19 cellular contexts compared by ENCODE assay signal in the genomic region with DNA sequence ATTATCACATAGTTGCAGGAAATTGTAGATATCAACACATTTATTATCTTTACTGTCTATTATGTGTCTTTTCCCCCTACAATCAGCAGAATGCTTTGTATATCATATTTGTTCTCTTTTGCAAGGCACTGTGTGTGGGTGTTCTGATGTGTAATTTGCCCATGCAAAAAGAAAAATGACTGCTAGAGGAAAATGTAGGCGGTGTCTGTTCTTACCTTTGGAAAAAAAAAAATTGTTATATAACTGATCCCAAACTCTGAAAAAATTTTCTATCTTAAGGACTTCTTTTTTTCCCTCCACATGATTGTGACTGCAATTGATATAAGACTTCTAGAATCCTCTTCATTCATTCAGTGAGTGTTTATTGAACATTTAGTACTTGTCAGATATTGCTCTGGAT. TPM values are rescaled to one million over a fixed set of nuclear protein-coding genes. Genes with fewer than 3 reads are reported as not detected.
DNase-seq lines count a peak whose midpoint lies in the region; TF ChIP-seq lines count a peak whose summit lies in the region.
"Had no signal": no experiment of that assay in that cellular context is flagged by ENCODE, and none has a peak within 500 bp of the region (broad histone marks: within the 10 kb centered on the region; RNA-seq: fewer than 3 reads in every experiment).

No MANE protein-coding gene starts in this region.

- no peaks in the 10 kb centered on the region for H3K4me1 ChIP-seq in ascending aorta
- H3K4me1 ChIP-seq: A549 had no signal

- H3K4me3 ChIP-seq in ascending aorta, result no peak overlapping the region
- H3K4me3 ChIP-seq: A549, GM23248 had no signal

- H3K36me3 ChIP-seq in ascending aorta, result no peaks in the 10 kb centered on the region

- DNase-seq in Ammon's horn (ENCODE audit: low spot score), result peak; percentile 24
- peak; percentile 33 for DNase-seq in middle frontal gyrus (ENCODE audit: extremely low spot score, low spot score)
- no peak for DNase-seq in D341Med (ENCODE audit: low spot score)
- DNase-seq in NCI-H69 (lab: John Stamatoyannopoulos, UW), result no peak
- DNase-seq in ascending aorta (ENCODE audit: low spot score in 2 of 2), result no peak
- DNase-seq: 8988T; ACHN; AML-193; C1 segment of cervical spinal cord; Calu3; CD4-positive, alpha-beta memory T cell; COR-L47; DMS153; DND-41; GM23248; H7; HCEC 1CT had no signal

- H3K27me3 ChIP-seq in ascending aorta, result no peaks in the 10 kb centered on the region

- no peaks in the 10 kb centered on the region for H3K9me3 ChIP-seq in ascending aorta
- H3K9me3 ChIP-seq: A549 had no signal

- intact Hi-C loops in ascending aorta (cut with DNase I), result no loop called here

- H3K27ac ChIP-seq in cingulate gyrus (ENCODE audit: low read depth, low read length), result peak overlapping the region; percentile 23
- H3K27ac ChIP-seq in ascending aorta, result no peak overlapping the region
- H3K27ac ChIP-seq: A549, GM23248 had no signal

- no peak for TF ChIP-seq CTCF in ascending aorta (IDR thresholded peaks at IDR 0.05)

RNA-seq across cellular contexts. Expression of a gene that starts 24.5 kb away (rescaled TPM):
- total RNA-seq in ascending aorta, result 39.9 TPM

Comparison
In these comparisons a context has a peak if more than half of its experiments do, and no peak if none do; other contexts are left out.
1. DNase-seq: peak in Ammon's horn (single experiment) and middle frontal gyrus (single experiment); none in D341Med (single experiment), NCI-H69 (single experiment) and ascending aorta (0 of 2).